In the genomic region with DNA sequence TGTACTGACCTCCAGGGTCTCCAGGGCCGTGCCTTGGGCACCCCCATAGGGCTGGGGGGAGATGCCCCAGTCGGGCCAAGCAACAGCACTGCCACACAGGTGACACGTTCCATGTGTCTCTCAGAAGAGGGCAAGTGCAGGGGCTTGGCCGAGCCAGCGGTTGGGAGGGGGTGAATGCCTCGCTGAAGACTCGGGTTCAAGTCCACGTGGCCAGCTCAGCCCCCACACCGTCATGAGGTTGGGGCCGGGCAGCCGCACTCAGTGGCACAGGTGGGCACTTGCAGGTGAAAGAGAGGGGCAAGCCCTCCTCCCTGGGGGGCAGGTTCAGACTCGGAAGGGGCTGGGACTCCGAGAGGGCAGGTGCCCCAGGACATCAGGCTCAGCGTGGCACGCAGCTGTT, we compare ENCODE assay signal across 24 cellular contexts.
"Had no signal": no experiment of that assay in that cellular context is flagged by ENCODE, and none has a peak within 500 bp of the region (broad histone marks: within the 10 kb centered on the region; RNA-seq: fewer than 3 reads in every experiment).

No MANE protein-coding gene starts in this region.

- H3K4me3 ChIP-seq: dorsolateral prefrontal cortex, esophagus squamous epithelium, gastroesophageal sphincter, left lung, lower lobe of right lung, neural progenitor cell, pancreas, prostate gland, right lobe of liver, thoracic aorta had no signal

- H3K27ac Mint-ChIP-seq: memory B cell; mesothelial cell of epicardium; natural killer cell treated with Interleukin-12 subunit alpha and Interleukin-12 subunit beta and Interleukin-15 and Interleukin-18, amount 100 ng/mL, for 72 hours; stimulated activated effector memory CD8-positive, alpha-beta T cell treated with anti-CD3 and anti-CD28 coated beads, Interleukin-12 subunit alpha, Interleukin-12 subunit beta, amount 100 ng/mL, for 72 hours; stimulated activated naive CD8-positive, alpha-beta T cell treated with anti-CD3 and anti-CD28 coated beads, Interleukin-15, Interleukin-2, amounts not matched to agents 100 ng/mL and 50 ng/mL, for 24 hours had no signal

- H3K36me3 Mint-ChIP-seq: natural killer cell treated with Interleukin-12 subunit alpha and Interleukin-12 subunit beta and Interleukin-15 and Interleukin-18, amount 100 ng/mL, for 72 hours had no signal

- H3K4me1 ChIP-seq: esophagus squamous epithelium, gastroesophageal sphincter, left lung, lower lobe of right lung, pancreas, prostate gland, right lobe of liver had no signal

- DNase-seq: cortex of kidney; dorsolateral prefrontal cortex; effector memory CD4-positive, alpha-beta T cell; esophagus squamous epithelium; foreskin fibroblast; immature natural killer cell; left lung; lower lobe of right lung; occipital lobe; right lobe of liver; stimulated activated CD4-positive, alpha-beta T cell treated with anti-CD3 and anti-CD28 coated beads, Interleukin-4, amount 100 ng/mL, for 1 hour; stimulated activated CD8-positive, alpha-beta memory T cell treated with anti-CD3 and anti-CD28 coated beads, Interleukin-4, amount 100 ng/mL, for 48 hours had no signal

- H3K36me3 ChIP-seq: lower lobe of right lung, neural progenitor cell, pancreas, prostate gland, right lobe of liver, thoracic aorta, transverse colon had no signal

- H3K27me3 Mint-ChIP-seq: memory B cell; stimulated activated naive CD8-positive, alpha-beta T cell treated with anti-CD3 and anti-CD28 coated beads, Interleukin-15, Interleukin-2, amounts not matched to agents 100 ng/mL and 50 ng/mL, for 24 hours had no signal

- ATAC-seq: gastroesophageal sphincter; left lung; lower lobe of right lung; natural killer cell treated with Interleukin-12 subunit alpha and Interleukin-12 subunit beta and Interleukin-15 and Interleukin-18, amount 100 ng/mL, for 72 hours; pancreas; stimulated activated effector memory CD8-positive, alpha-beta T cell treated with anti-CD3 and anti-CD28 coated beads, Interleukin-12 subunit alpha, Interleukin-12 subunit beta, amount 100 ng/mL, for 72 hours had no signal

- H3K4me3 Mint-ChIP-seq: immature natural killer cell; memory B cell; mesothelial cell of epicardium; natural killer cell treated with Interleukin-12 subunit alpha and Interleukin-12 subunit beta and Interleukin-15 and Interleukin-18, amount 100 ng/mL, for 72 hours; neural progenitor cell; stimulated activated effector memory CD8-positive, alpha-beta T cell treated with anti-CD3 and anti-CD28 coated beads, Interleukin-12 subunit alpha, Interleukin-12 subunit beta, amount 100 ng/mL, for 72 hours; stimulated activated naive CD8-positive, alpha-beta T cell treated with anti-CD3 and anti-CD28 coated beads, Interleukin-15, Interleukin-2, amounts not matched to agents 100 ng/mL and 50 ng/mL, for 24 hours had no signal

- H3K27ac ChIP-seq: dorsolateral prefrontal cortex, esophagus squamous epithelium, gastroesophageal sphincter, left lung, lower lobe of right lung, neural progenitor cell, pancreas, prostate gland, right lobe of liver, thoracic aorta had no signal

- H3K9me3 Mint-ChIP-seq: immature natural killer cell; memory B cell; mesothelial cell of epicardium; natural killer cell treated with Interleukin-12 subunit alpha and Interleukin-12 subunit beta and Interleukin-15 and Interleukin-18, amount 100 ng/mL, for 72 hours; neural progenitor cell; stimulated activated effector memory CD8-positive, alpha-beta T cell treated with anti-CD3 and anti-CD28 coated beads, Interleukin-12 subunit alpha, Interleukin-12 subunit beta, amount 100 ng/mL, for 72 hours; stimulated activated naive CD8-positive, alpha-beta T cell treated with anti-CD3 and anti-CD28 coated beads, Interleukin-15, Interleukin-2, amounts not matched to agents 100 ng/mL and 50 ng/mL, for 24 hours had no signal

- H3K27me3 ChIP-seq: dorsolateral prefrontal cortex, esophagus squamous epithelium, gastroesophageal sphincter, left lung, neural progenitor cell, pancreas, right lobe of liver, transverse colon had no signal

- H3K9ac ChIP-seq: neural progenitor cell had no signal

- H2AFZ ChIP-seq: neural progenitor cell had no signal

- H3K9me3 ChIP-seq: esophagus squamous epithelium, gastroesophageal sphincter, left lung, lower lobe of right lung, pancreas, prostate gland, right lobe of liver, thoracic aorta, transverse colon had no signal

- FAIRE-seq: keratinocyte, pancreas had no signal
